In genomic region chr10:124685251-124685650, GRCh38 we compare ENCODE assay signal across 9 cellular contexts. TPM values are rescaled to one million over a fixed set of nuclear protein-coding genes. Genes with fewer than 3 reads are reported as not detected.
DNase-seq lines count a peak whose midpoint lies in the region; ATAC-seq and TF ChIP-seq lines count a peak whose summit lies in the region.
"Had no signal": no experiment of that assay in that cellular context is flagged by ENCODE, and none has a peak within 500 bp of the region (broad histone marks: within the 10 kb centered on the region; RNA-seq: fewer than 3 reads in every experiment).

No MANE protein-coding gene starts in this region.

- TF ChIP-seq CTCF in stomach (IDR thresholded peaks at IDR 0.05): no peak

- peak overlapping the region; percentile 27 for H3K4me3 Mint-ChIP-seq in activated naive CD8-positive, alpha-beta T cell

- H3K9me3 ChIP-seq in stomach: no peaks in the 10 kb centered on the region

- peaks cover 30 to 86% (median 47%) of the 10 kb centered on the region in 4 donors for H3K4me1 ChIP-seq in stomach

- TF ChIP-seq POLR2A in stomach (IDR thresholded peaks at IDR 0.05): no peak

- no peak for TF ChIP-seq EP300 in stomach (IDR thresholded peaks at IDR 0.05)

- peaks cover 17 to 36% (median 33%) of the 10 kb centered on the region in 4 donors for H3K36me3 ChIP-seq in stomach

- no peaks in the 10 kb centered on the region for H3K27me3 Mint-ChIP-seq in activated naive CD8-positive, alpha-beta T cell

- in situ Hi-C loops in KBM-7 (cut with MboI; ENCODE audit: low pct_unique_long_range_greater_than_20kb, low sequenced_read_pairs): no loop called here

- H3K4me3 ChIP-seq in stomach: no peak overlapping the region

- H3K27me3 ChIP-seq in layer of hippocampus (ENCODE audit: control insufficient read depth, insufficient read depth, low read length) (no peaks in the 10 kb centered on the region), stomach (no peaks in the 10 kb centered on the region)

- WGBS in stomach, 5 donors: 74 to 89% (median 81%) methylated on average over 7 to 12 of the region's 12 CpGs

- peak; percentile 83 for DNase-seq in KBM-7
- no peak for DNase-seq in stomach
- no peak for DNase-seq in activated CD4-positive, CD25-positive, alpha-beta regulatory T cell treated with anti-CD3 and anti-CD28 coated beads, Interleukin-2, amount 50 U/mL, for 72 hours
- DNase-seq in COLO668 (lab: John Stamatoyannopoulos, UW; ENCODE audit: unreplicated experiment): no peak
- DNase-seq: stimulated activated CD4-positive, alpha-beta T cell treated with anti-CD3 and anti-CD28 coated beads, Interleukin-12 subunit alpha, Interleukin-12 subunit beta, amount 100 ng/mL, for 4 hours had no signal

- peak overlapping the region; percentile 77 for H3K27ac Mint-ChIP-seq in activated naive CD8-positive, alpha-beta T cell

- H3K4me1 Mint-ChIP-seq in activated naive CD8-positive, alpha-beta T cell (ENCODE audit: low read depth): peaks cover 79% of the 10 kb centered on the region

- peak overlapping the region; percentile 98 for H3K27ac ChIP-seq in layer of hippocampus (ENCODE audit: low read depth, low read length)
- peak overlapping the region; percentile 7 to 78 (median 52) for H3K27ac ChIP-seq in stomach

- intact Hi-C loops in stomach (cut with DNase I; ENCODE audit: low total_unique reads): no loop called here

- ATAC-seq in GM19463 (IDR thresholded peaks at IDR 0.05; ENCODE audit: unreplicated experiment) (no peak), GM21526 (IDR thresholded peaks at IDR 0.05; ENCODE audit: low FRiP score, unreplicated experiment) (no peak)

- peaks cover 26% of the 10 kb centered on the region for H3K36me3 Mint-ChIP-seq in activated naive CD8-positive, alpha-beta T cell

- H3K9me3 Mint-ChIP-seq in activated naive CD8-positive, alpha-beta T cell (ENCODE audit: low read depth): no peaks in the 10 kb centered on the region

RNA-seq across cellular contexts. Expression of gene FAM53B, which starts 58.9 kb away (rescaled TPM):
- 10 to 100 TPM in 4 of 5 donors, 1 to 10 TPM in 1; 9.4 to 46.9 (median 19.3) TPM for total RNA-seq in stomach
- polyA plus RNA-seq in stomach: 1 to 10 TPM; 5.7 to 9.3 (median 8.2) TPM
